14 cellular contexts compared by ENCODE assay signal in genomic region chr21:42140196-42140934, GRCh38.
"Had no signal": no experiment of that assay in that cellular context is flagged by ENCODE, and none has a peak within 500 bp of the region (broad histone marks: within the 10 kb centered on the region; RNA-seq: fewer than 3 reads in every experiment).

No MANE protein-coding gene starts in this region.

- H3K36me3 Mint-ChIP-seq: natural killer cell; stimulated activated memory B cell treated with anti-CD40 and anti-IgM and Interleukin-4, amounts not matched to agents 10 μg/mL and 1 μg/mL and 100 μg/mL, for 72 hours had no signal

- H3K9me3 Mint-ChIP-seq: activated B cell treated with CpG ODN at 0.5 μM for 24 hours; activated CD4-positive, alpha-beta T cell treated with anti-CD3 and anti-CD28 coated beads, Interleukin-2, amount 10 ng/mL, durations not matched to agents 24 days and 14 days; central memory CD8-positive, alpha-beta T cell; effector memory CD8-positive, alpha-beta T cell; natural killer cell; stimulated activated memory B cell treated with anti-CD40 and anti-IgM and Interleukin-4, amounts not matched to agents 10 μg/mL and 1 μg/mL and 100 μg/mL, for 72 hours; T-helper 1 cell treated with Interleukin-12 subunit alpha and Interleukin-12 subunit beta and Interleukin-4 antibody, amounts not matched to agents 30 μg/mL and 1 μg/mL, for 36 hours had no signal

- ATAC-seq: effector memory CD8-positive, alpha-beta T cell; mucosa of descending colon; natural killer cell; stimulated activated memory B cell treated with anti-CD40 and anti-IgM and Interleukin-4, amounts not matched to agents 10 μg/mL and 1 μg/mL and 100 μg/mL, for 72 hours had no signal

- H3K27me3 Mint-ChIP-seq: activated B cell treated with CpG ODN at 0.5 μM for 24 hours had no signal

- H3K9me3 ChIP-seq: adrenal gland, mucosa of descending colon, prostate gland, right lobe of liver, transverse colon had no signal

- H3K27ac Mint-ChIP-seq: activated B cell treated with CpG ODN at 0.5 μM for 24 hours; activated CD4-positive, alpha-beta T cell treated with anti-CD3 and anti-CD28 coated beads, Interleukin-2, amount 10 ng/mL, durations not matched to agents 24 days and 14 days; effector memory CD8-positive, alpha-beta T cell; natural killer cell; stimulated activated memory B cell treated with anti-CD40 and anti-IgM and Interleukin-4, amounts not matched to agents 10 μg/mL and 1 μg/mL and 100 μg/mL, for 72 hours; T-helper 1 cell treated with Interleukin-12 subunit alpha and Interleukin-12 subunit beta and Interleukin-4 antibody, amounts not matched to agents 30 μg/mL and 1 μg/mL, for 36 hours had no signal

- H3K4me3 Mint-ChIP-seq: activated B cell treated with CpG ODN at 0.5 μM for 24 hours; activated CD4-positive, alpha-beta T cell treated with anti-CD3 and anti-CD28 coated beads, Interleukin-2, amount 10 ng/mL, durations not matched to agents 24 days and 14 days; central memory CD8-positive, alpha-beta T cell; effector memory CD8-positive, alpha-beta T cell; natural killer cell; stimulated activated memory B cell treated with anti-CD40 and anti-IgM and Interleukin-4, amounts not matched to agents 10 μg/mL and 1 μg/mL and 100 μg/mL, for 72 hours; T-helper 1 cell treated with Interleukin-12 subunit alpha and Interleukin-12 subunit beta and Interleukin-4 antibody, amounts not matched to agents 30 μg/mL and 1 μg/mL, for 36 hours had no signal

- H3K27me3 ChIP-seq: adrenal gland, right lobe of liver, transverse colon had no signal

- H3K36me3 ChIP-seq: adrenal gland, prostate gland, right lobe of liver, transverse colon had no signal

- H3K4me3 ChIP-seq: adrenal gland, mucosa of descending colon, prostate gland, right lobe of liver, transverse colon had no signal

- H3K27ac ChIP-seq: adrenal gland, prostate gland, right lobe of liver, transverse colon had no signal

- H3K4me1 ChIP-seq: adrenal gland, prostate gland, right lobe of liver had no signal

- DNase-seq: activated B cell treated with CpG ODN at 0.5 μM for 24 hours; activated CD4-positive, alpha-beta T cell treated with anti-CD3 and anti-CD28 coated beads, Interleukin-2, amount 10 ng/mL, durations not matched to agents 24 days and 14 days; activated naive CD4-positive, alpha-beta T cell treated with Interleukin-2 at 50 U/mL for 16 hours; effector memory CD8-positive, alpha-beta T cell; natural killer cell; occipital lobe; transverse colon had no signal
